In the genomic region with DNA sequence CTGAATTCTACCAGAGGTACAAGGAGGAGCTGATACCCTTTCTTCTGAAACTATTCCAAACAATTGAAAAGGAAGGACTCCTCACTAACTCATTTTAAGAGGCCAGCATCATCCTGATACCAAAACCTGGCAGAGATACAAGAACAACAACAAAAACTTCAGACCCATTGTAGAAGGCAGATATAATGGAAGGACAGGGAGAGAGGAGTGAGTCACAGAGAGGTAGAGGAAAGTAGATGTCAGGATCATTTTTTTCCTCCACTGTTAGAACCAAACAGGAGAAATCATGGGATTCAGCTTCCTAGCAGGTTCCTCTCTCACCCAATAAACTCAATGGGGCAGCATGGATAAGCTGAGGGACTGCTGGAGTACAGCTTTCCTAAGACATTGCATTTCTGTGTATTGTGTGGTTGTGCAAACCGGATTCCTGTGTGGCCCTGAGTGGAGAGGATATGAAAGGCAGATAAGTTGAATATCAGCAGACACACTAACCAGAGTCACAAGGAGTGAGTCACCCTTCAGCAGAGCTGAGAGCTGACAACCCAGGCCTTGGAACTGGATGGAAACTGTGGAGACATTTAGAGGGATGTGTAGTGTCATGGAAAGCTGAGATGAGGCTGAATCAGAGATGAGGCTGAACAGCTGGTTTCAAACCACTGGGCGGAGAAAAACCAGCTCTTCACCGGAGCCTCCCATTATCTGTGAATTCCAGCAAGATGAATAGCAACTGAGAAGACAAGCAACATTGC, we compare ENCODE assay signal across 10 cellular contexts.
A peak's percentile ranks its signal among the peaks of the same experiment; 100 is the strongest.
DNase-seq lines count a peak whose midpoint lies in the region; ATAC-seq, FAIRE-seq and TF ChIP-seq lines count a peak whose summit lies in the region.
"Had no signal": no experiment of that assay in that cellular context is flagged by ENCODE, and none has a peak within 500 bp of the region (broad histone marks: within the 10 kb centered on the region; RNA-seq: fewer than 3 reads in every experiment).

No MANE protein-coding gene starts in this region.

- TF ChIP-seq RAD21 in A549 (conservative IDR thresholded peaks at IDR 0.05 in 1 of 2, IDR thresholded peaks at IDR 0.05 in 1 of 2) (no peak; a peak in 1 of 5 replicates), IMR-90 (IDR thresholded peaks at IDR 0.05; ENCODE audit: low read length) (no peak)

- H3K27ac ChIP-seq in A549, result peak overlapping the region; percentile 61 to 67
- peak overlapping the region; percentile 52; the same call in 1 of the 2 replicates for H3K27ac ChIP-seq in IMR-90 (ENCODE audit: insufficient read depth, low read length)
- no peak overlapping the region for H3K27ac ChIP-seq in neural progenitor cell
- H3K27ac ChIP-seq: C4-2B had no signal

- H3K4me1 ChIP-seq in A549, result peaks cover 54% of the 10 kb centered on the region
- peaks cover 8% of the 10 kb centered on the region for H3K4me1 ChIP-seq in IMR-90 (ENCODE audit: control insufficient read depth, insufficient read depth, low read length)
- no peaks in the 10 kb centered on the region for H3K4me1 ChIP-seq in neural progenitor cell

- 0 out of 2 replicates have a peak overlapping the region, but pooled peaks have one; percentile 6 for H2AK5ac ChIP-seq in IMR-90 (ENCODE audit: low read depth, low read length)

- H3K9me1 ChIP-seq in IMR-90 (ENCODE audit: insufficient read depth, low read length), result peaks cover 12% of the 10 kb centered on the region; the same call in 1 of the 2 replicates

- no peaks in the 10 kb centered on the region for H3K79me2 ChIP-seq in neural progenitor cell (ENCODE audit: low read depth)

- CTCF ChIA-PET in A549 (lab: Yijun Ruan, JAX) (interaction anchor here (1.1 kb wide), 1 partner anchor 10 kb away, joined by 3 read pairs; no protein-coding TSS in a partner anchor), IMR-90 (lab: Yijun Ruan, JAX) (interaction anchor here (0.5 to 1.1 kb wide), 3 partner anchors 11 to 68 kb away, joined by 3 to 4 read pairs (median 3); no protein-coding TSS in a partner anchor)

- ATAC-seq in A549, result peak; percentile 93 to 95
- ATAC-seq in IMR-90 (ENCODE audit: low read depth), result peak; percentile 96
- ATAC-seq in left lobe of liver, result peak; percentile 16
- ATAC-seq in GM21786 (IDR thresholded peaks at IDR 0.05; ENCODE audit: unreplicated experiment), result no peak

- H3F3A ChIP-seq in neural progenitor cell (ENCODE audit: low read depth), result no peaks in the 10 kb centered on the region

- H3K4me1 Mint-ChIP-seq in neural progenitor cell, result no peaks in the 10 kb centered on the region

- no peak for FAIRE-seq in A549 (lab: Jason Lieb, UNC)

- H3K9me3 Mint-ChIP-seq in neural progenitor cell, result peaks cover 4% of the 10 kb centered on the region

- peak overlapping the region; percentile 89 for H2BK5ac ChIP-seq in IMR-90 (ENCODE audit: low read depth, low read length, poor library complexity, severe bottlenecking)

- H3K36me3 ChIP-seq in IMR-90 (ENCODE audit: control insufficient read depth, insufficient read depth, low read length) (no peaks in the 10 kb centered on the region), neural progenitor cell (no peaks in the 10 kb centered on the region)

- peak overlapping the region; percentile 65; the same call in 1 of the 2 replicates for H3K56ac ChIP-seq in IMR-90 (ENCODE audit: extremely low read depth, insufficient read depth, low read length)

- intact Hi-C loops in IMR-90 (cut with micrococcal nuclease), result loop anchor here (5.0 kb wide), 1 partner anchor 819 kb away; no protein-coding TSS in a partner anchor

- peak overlapping the region; percentile 78 for H2BK120ac ChIP-seq in IMR-90 (ENCODE audit: low read depth, low read length)

- H3K27ac Mint-ChIP-seq in neural progenitor cell, result no peak overlapping the region

- peaks cover 1% of the 10 kb centered on the region; the same call in 1 of the 3 replicates for H3K9me3 ChIP-seq in A549
- H3K9me3 ChIP-seq in IMR-90 (ENCODE audit: control insufficient read depth, insufficient read depth, low read length), result no peaks in the 10 kb centered on the region
- H3K9me3 ChIP-seq in neural progenitor cell (ENCODE audit: low read depth), result no peaks in the 10 kb centered on the region

- 21% methylated on average over 3 of the region's 3 CpGs for WGBS in A549 (ENCODE audit: missing lambda C conversion rate)
- WGBS in IMR-90 (ENCODE audit: extremely low coverage in 2 of 2, insufficient read length in 1 of 2), 2 experiments, result 0% methylated on average over 1 of the region's 3 CpGs; no CpG with 5 or more reads in 1 of the 2 experiments

- no peak overlapping the region for H3K9ac ChIP-seq in IMR-90 (ENCODE audit: low read depth, low read length)
- H3K9ac ChIP-seq in neural progenitor cell, result no peak overlapping the region

- H3K4me2 ChIP-seq in A549 (peak overlapping the region; percentile 54), IMR-90 (ENCODE audit: low read depth, low read length) (peak overlapping the region; percentile 26; the same call in 1 of the 2 replicates), neural progenitor cell (no peak overlapping the region)

- peak overlapping the region; percentile 25 for H3K14ac ChIP-seq in IMR-90 (replicated peaks; ENCODE audit: low read depth, low read length)

- no peak overlapping the region for H3K4me3 Mint-ChIP-seq in neural progenitor cell

- no peak overlapping the region for H2AK9ac ChIP-seq in IMR-90 (replicated peaks; ENCODE audit: low read depth, low read length, poor library complexity)

- peak overlapping the region; percentile 84 for H3K23ac ChIP-seq in IMR-90 (ENCODE audit: low read depth, low read length)

- peak overlapping the region; percentile 72; the same call in 1 of the 3 replicates for H2BK15ac ChIP-seq in IMR-90 (ENCODE audit: low read depth, low read length)

- dilution Hi-C loops in IMR-90 (cut with HindIII; ENCODE audit: low sequenced_read_pairs, unreplicated experiment), result no loop called here

- H3K18ac ChIP-seq in IMR-90 (ENCODE audit: low read depth, low read length), result peak overlapping the region; percentile 44; the same call in 1 of the 2 replicates

- H3K27me3 Mint-ChIP-seq in neural progenitor cell (ENCODE audit: insufficient read depth, low read depth), result no peaks in the 10 kb centered on the region

- peak; percentile 17 to 82 for DNase-seq in A549 (ENCODE audit: low read depth in 1 of 2, low spot score in 1 of 2)
- peak; percentile 99 for DNase-seq in IMR-90
- DNase-seq in choroid plexus epithelial cell (ENCODE audit: low read depth), result peak; percentile 99
- no peak for DNase-seq in left lobe of liver (ENCODE audit: low spot score)
- no peak for DNase-seq in neural progenitor cell (ENCODE audit: low spot score)
- no peak for DNase-seq in mesenteric fat pad (ENCODE audit: low spot score)
- DNase-seq in DMS 273 (lab: John Stamatoyannopoulos, UW; ENCODE audit: unreplicated experiment), result no peak
- DNase-seq: NCI-H524 treated with DMSO at 0.1 percent for 48 hours had no signal

- in situ Hi-C loops in IMR-90 (cut with MboI; ENCODE audit: low sequenced_read_pairs), result no loop called here

- no TSS peak for BruUV-seq in IMR-90 (replicated peaks; lab: Mats Ljungman, UMichigan)

- peak overlapping the region; percentile 10; the same call in 1 of the 2 replicates for H4K5ac ChIP-seq in IMR-90 (ENCODE audit: low read depth, low read length)

- H4K8ac ChIP-seq in IMR-90 (ENCODE audit: low read depth in 2 of 2, low read length in 2 of 2), result peak overlapping the region in 1 of 2 experiments; percentile 87; a peak in 3 of 4 replicates

- TF ChIP-seq EP300 in A549 (IDR thresholded peaks at IDR 0.05), result no peak

- H3K79me1 ChIP-seq in IMR-90 (ENCODE audit: low read depth in 1 of 2, low read length in 2 of 2), result no peaks in the 10 kb centered on the region; a peak in 1 of 4 replicates

- H4K91ac ChIP-seq in IMR-90 (ENCODE audit: insufficient read depth, low read depth, low read length), result peak overlapping the region; percentile 70

- TF ChIP-seq POLR2A in A549 (IDR thresholded peaks at IDR 0.05; ENCODE audit: low read length) (no peak), IMR-90 (IDR thresholded peaks at IDR 0.05; ENCODE audit: low read depth, low read length) (no peak)

- peak overlapping the region; percentile 59; the same call in 1 of the 2 replicates for H3K4ac ChIP-seq in IMR-90 (ENCODE audit: low read depth, low read length)

- POLR2A ChIA-PET in A549 (lab: Yijun Ruan, JAX), result interaction anchor here (0.6 kb wide), 1 partner anchor 848 kb away, joined by 6 read pairs; no protein-coding TSS in a partner anchor
- POLR2A ChIA-PET in IMR-90 (lab: Charles Lee; ENCODE audit: unreplicated experiment), result no interaction called here

- H3K27me3 ChIP-seq in IMR-90 (ENCODE audit: control insufficient read depth, insufficient read depth, low read length), result no peaks in the 10 kb centered on the region
- no peaks in the 10 kb centered on the region for H3K27me3 ChIP-seq in neural progenitor cell

- no peaks in the 10 kb centered on the region for H3K36me3 Mint-ChIP-seq in neural progenitor cell

- peak overlapping the region; percentile 84 for H2BK20ac ChIP-seq in IMR-90 (ENCODE audit: low read depth, low read length)

- H3K4me3 ChIP-seq in A549 (no peak overlapping the region), IMR-90 (ENCODE audit: insufficient read depth, low read depth, low read length) (no peak overlapping the region), choroid plexus epithelial cell (ENCODE audit: low read depth, low read length) (no peak overlapping the region), neural progenitor cell (no peak overlapping the region)

- TF ChIP-seq CTCF in A549 (IDR thresholded peaks at IDR 0.05) (no peak), IMR-90 (conservative IDR thresholded peaks at IDR 0.05; ENCODE audit: low read depth, low read length) (0 out of 2 replicates have a peak, but pooled peaks have one; percentile 18), choroid plexus epithelial cell (conservative IDR thresholded peaks at IDR 0.05; ENCODE audit: low read depth, low read length) (peak; percentile 26), neural progenitor cell (IDR thresholded peaks at IDR 0.05) (no peak)

- H2AFZ ChIP-seq in IMR-90 (replicated peaks; ENCODE audit: low read length, poor library complexity), result peak overlapping the region; percentile 83
- H2AFZ ChIP-seq in neural progenitor cell (replicated peaks), result no peak overlapping the region

- H4K20me1 ChIP-seq in IMR-90 (ENCODE audit: insufficient read depth, low read length), result peaks cover 3% of the 10 kb centered on the region; the same call in 1 of the 2 replicates
- H4K20me1 ChIP-seq in neural progenitor cell (ENCODE audit: low read depth), result no peaks in the 10 kb centered on the region

TF ChIP-seq in A549, 52 proteins besides CTCF, POLR2A, EP300 and RAD21 (continues in another document):
- no peak for TF ChIP-seq GATA3 (IDR thresholded peaks at IDR 0.05; ENCODE audit: borderline replicate concordance)
- peak; percentile 63 for TF ChIP-seq JUNB (IDR thresholded peaks at IDR 0.05)
- peak; percentile 76 for TF ChIP-seq FOSL2 (IDR thresholded peaks at IDR 0.05)
- peak; percentile 71 for TF ChIP-seq FOSL2 (CRISPR knock-in tag; IDR thresholded peaks at IDR 0.05)
- TF ChIP-seq JUN (IDR thresholded peaks at IDR 0.05), result peak in 1 of 2 experiments; percentile 29; a peak in 1 of 5 replicates

TF ChIP-seq in IMR-90, 13 proteins besides CTCF, POLR2A, EP300 and RAD21 (continues in another document):
- 0 out of 2 replicates have a peak, but pooled peaks have one; percentile 6 for TF ChIP-seq BHLHE40 (IDR thresholded peaks at IDR 0.05; ENCODE audit: low read depth, low read length)
- no peak for TF ChIP-seq MXI1 (IDR thresholded peaks at IDR 0.05; ENCODE audit: borderline replicate concordance, low read depth, low read length)
- no peak for TF ChIP-seq NFE2L2 (IDR thresholded peaks at IDR 0.05; ENCODE audit: low read depth, low read length)
- peak; percentile 93 for TF ChIP-seq CEBPB (IDR thresholded peaks at IDR 0.05; ENCODE audit: low read depth, low read length)

Comparison
In these comparisons a context has a peak if more than half of its experiments do, and no peak if none do; other contexts are left out.
1. DNase-seq: peak in A549 (2 of 2), IMR-90 (single experiment) and choroid plexus epithelial cell (single experiment); none in left lobe of liver (single experiment), neural progenitor cell (single experiment), mesenteric fat pad (single experiment) and DMS 273 (single experiment).
2. CTCF ChIP-seq: peak in IMR-90 (single experiment) and choroid plexus epithelial cell (single experiment); none in A549 (single experiment) and neural progenitor cell (single experiment).